In genomic region chr4:189088783-189089182, GRCh38 we compare ENCODE assay signal across 25 cellular contexts.
DNase-seq lines count a peak whose midpoint lies in the region; ATAC-seq and TF ChIP-seq lines count a peak whose summit lies in the region.
"Had no signal": no experiment of that assay in that cellular context is flagged by ENCODE, and none has a peak within 500 bp of the region (broad histone marks: within the 10 kb centered on the region; RNA-seq: fewer than 3 reads in every experiment).

No MANE protein-coding gene starts in this region.

- no peak overlapping the region for H4K91ac ChIP-seq in IMR-90 (ENCODE audit: insufficient read depth, low read depth, low read length)

- TF ChIP-seq CTCF in IMR-90 (conservative IDR thresholded peaks at IDR 0.05; ENCODE audit: low read depth, low read length) = no peak
- TF ChIP-seq CTCF in mucosa of descending colon (IDR thresholded peaks at IDR 0.05) = no peak

- H3K9me1 ChIP-seq in IMR-90 (ENCODE audit: insufficient read depth, low read length) = no peaks in the 10 kb centered on the region

- TF ChIP-seq POLR2A in IMR-90 (IDR thresholded peaks at IDR 0.05; ENCODE audit: low read depth, low read length) = no peak

- no peaks in the 10 kb centered on the region for H3K27me3 ChIP-seq in IMR-90 (ENCODE audit: control insufficient read depth, insufficient read depth, low read length)
- H3K27me3 ChIP-seq: body of pancreas, pancreas, SJSA1 had no signal

- POLR2A ChIA-PET in IMR-90 (lab: Charles Lee; ENCODE audit: unreplicated experiment) = no interaction called here

- H4K20me1 ChIP-seq in IMR-90 (ENCODE audit: insufficient read depth, low read length) = no peaks in the 10 kb centered on the region

- no CpG with 5 or more reads among the region's 5 CpGs for WGBS in IMR-90 (ENCODE audit: extremely low coverage in 2 of 2, insufficient read length in 1 of 2), 2 experiments

- H3K18ac ChIP-seq in IMR-90 (ENCODE audit: low read depth, low read length) = no peak overlapping the region

- dilution Hi-C loops in IMR-90 (cut with HindIII; ENCODE audit: low sequenced_read_pairs, unreplicated experiment) = no loop called here

- no peak overlapping the region for H2BK20ac ChIP-seq in IMR-90 (ENCODE audit: low read depth, low read length)

- no peak overlapping the region for H3K14ac ChIP-seq in IMR-90 (replicated peaks; ENCODE audit: low read depth, low read length)

- H3K9me3 ChIP-seq in IMR-90 (ENCODE audit: control insufficient read depth, insufficient read depth, low read length) (no peaks in the 10 kb centered on the region), mucosa of descending colon (no peaks in the 10 kb centered on the region)
- H3K9me3 ChIP-seq: body of pancreas, pancreas, SJSA1, thoracic aorta had no signal

- no peak overlapping the region for H2AK5ac ChIP-seq in IMR-90 (ENCODE audit: low read depth, low read length)

- DNase-seq in COR-L47 (lab: John Stamatoyannopoulos, UW) (peak; percentile 37), IMR-90 (peak; percentile 79), NCI-H69 (lab: John Stamatoyannopoulos, UW) (peak; percentile 42), foreskin melanocyte (peak; percentile 4), iPS-NIHi11 (ENCODE audit: low spot score) (no peak), NCI-H2107 (lab: John Stamatoyannopoulos, UW) (no peak), mucosa of descending colon (no peak)
- DNase-seq: activated CD4-positive, alpha-beta T cell treated with anti-CD3 and anti-CD28 coated beads, Interleukin-2, amount 50 U/mL, for 4 hours; activated CD8-positive, alpha-beta memory T cell treated with anti-CD3 and anti-CD28 coated beads, Interleukin-2, amount 50 U/mL, for 48 hours; body of pancreas; CD4-positive, CD25-positive, alpha-beta regulatory T cell; effector CD8-positive, alpha-beta T cell; left colon; naive thymus-derived CD8-positive, alpha-beta T cell; NCI-H1694 treated with DMSO at 0.1 percent for 48 hours; pancreas; PC-9; stimulated activated CD4-positive, alpha-beta T cell treated with anti-CD3 and anti-CD28 coated beads, Interleukin-1b, Interleukin-23, amount 100 ng/mL, for 48 hours; T-helper 2 cell; WERI-Rb-1 had no signal

- no peak overlapping the region for H3K9ac ChIP-seq in IMR-90 (ENCODE audit: low read depth, low read length)

- in situ Hi-C loops in IMR-90 (cut with MboI; ENCODE audit: low sequenced_read_pairs) = no loop called here

- no peak overlapping the region for H3K4ac ChIP-seq in IMR-90 (ENCODE audit: low read depth, low read length)

- no peak overlapping the region for H2AFZ ChIP-seq in IMR-90 (replicated peaks; ENCODE audit: low read length, poor library complexity)
- H2AFZ ChIP-seq: PC-9 had no signal

- BruUV-seq in IMR-90 (replicated peaks; lab: Mats Ljungman, UMichigan) = no TSS peak

- H2AK9ac ChIP-seq in IMR-90 (replicated peaks; ENCODE audit: low read depth, low read length, poor library complexity) = no peak overlapping the region

- no peaks in the 10 kb centered on the region for H3K79me1 ChIP-seq in IMR-90 (ENCODE audit: low read depth in 1 of 2, low read length in 2 of 2)

- no peak overlapping the region for H2BK15ac ChIP-seq in IMR-90 (ENCODE audit: low read depth, low read length)

- H3K4me1 ChIP-seq in IMR-90 (ENCODE audit: control insufficient read depth, insufficient read depth, low read length) (peaks cover 2% of the 10 kb centered on the region; the same call in 1 of the 2 replicates), mucosa of descending colon (ENCODE audit: low read depth) (no peaks in the 10 kb centered on the region)
- H3K4me1 ChIP-seq: body of pancreas, pancreas, SJSA1 had no signal

- no peak overlapping the region for H4K5ac ChIP-seq in IMR-90 (ENCODE audit: low read depth, low read length)

- no peak overlapping the region for H3K27ac ChIP-seq in IMR-90 (ENCODE audit: insufficient read depth, low read length)
- H3K27ac ChIP-seq: body of pancreas, pancreas, PC-9, SJSA1, thoracic aorta, WERI-Rb-1 had no signal

- H2BK120ac ChIP-seq in IMR-90 (ENCODE audit: low read depth, low read length) = no peak overlapping the region

- H3K56ac ChIP-seq in IMR-90 (ENCODE audit: extremely low read depth, insufficient read depth, low read length) = no peak overlapping the region

- TF ChIP-seq RAD21 in IMR-90 (IDR thresholded peaks at IDR 0.05; ENCODE audit: low read length) = no peak

- CTCF ChIA-PET in IMR-90 (lab: Yijun Ruan, JAX) = interaction anchor here (0.6 kb wide), 1 partner anchor 71 kb away, joined by 3 read pairs; no protein-coding TSS in a partner anchor

- intact Hi-C loops in IMR-90 (cut with micrococcal nuclease) (no loop called here), mucosa of descending colon (cut with DNase I, micrococcal nuclease) (no loop called here)

- H3K23ac ChIP-seq in IMR-90 (ENCODE audit: low read depth, low read length) = no peak overlapping the region

- no peak overlapping the region for H3K4me2 ChIP-seq in IMR-90 (ENCODE audit: low read depth, low read length)
- H3K4me2 ChIP-seq: PC-9 had no signal

- H2BK5ac ChIP-seq in IMR-90 (ENCODE audit: low read depth, low read length, poor library complexity, severe bottlenecking) = no peak overlapping the region

- H3K4me3 ChIP-seq in IMR-90 (ENCODE audit: insufficient read depth, low read depth, low read length) = no peak overlapping the region
- no peak overlapping the region for H3K4me3 ChIP-seq in mucosa of descending colon
- H3K4me3 ChIP-seq: body of pancreas, pancreas, PC-9, SJSA1, thoracic aorta had no signal

- H4K8ac ChIP-seq in IMR-90 (ENCODE audit: low read depth in 2 of 2, low read length in 2 of 2) = no peak overlapping the region

- H3K36me3 ChIP-seq in IMR-90 (ENCODE audit: control insufficient read depth, insufficient read depth, low read length) (no peaks in the 10 kb centered on the region), mucosa of descending colon (ENCODE audit: low read depth) (no peaks in the 10 kb centered on the region)
- H3K36me3 ChIP-seq: pancreas, SJSA1, thoracic aorta, WERI-Rb-1 had no signal

- ATAC-seq in IMR-90 (ENCODE audit: low read depth) = peak; percentile 58
- no peak for ATAC-seq in HG02981 (IDR thresholded peaks at IDR 0.05; ENCODE audit: unreplicated experiment)
- no peak for ATAC-seq in mucosa of descending colon
- ATAC-seq: body of pancreas; HepG2; left colon; naive thymus-derived CD8-positive, alpha-beta T cell; stimulated activated memory B cell treated with anti-CD40 and anti-IgM and Interleukin-4, amounts not matched to agents 10 μg/mL and 1 μg/mL and 100 μg/mL, for 72 hours had no signal

TF ChIP-seq in IMR-90, 13 proteins besides CTCF, POLR2A, EP300 and RAD21:
- TF ChIP-seq CEBPB (IDR thresholded peaks at IDR 0.05; ENCODE audit: low read depth, low read length) = no peak
- 0 out of 2 replicates have a peak, but pooled peaks have one; percentile 49 for TF ChIP-seq MXI1 (IDR thresholded peaks at IDR 0.05; ENCODE audit: borderline replicate concordance, low read depth, low read length)

Comparison
In these comparisons a context has a peak if more than half of its experiments do, and no peak if none do; other contexts are left out.
1. DNase-seq: peak in COR-L47 (single experiment), IMR-90 (single experiment), NCI-H69 (single experiment) and foreskin melanocyte (single experiment); none in iPS-NIHi11 (single experiment), NCI-H2107 (single experiment) and mucosa of descending colon (0 of 3).